11 cellular contexts compared by ENCODE assay signal in genomic region chr13:93794197-93794885, GRCh38.
DNase-seq lines count a peak whose midpoint lies in the region; ATAC-seq, FAIRE-seq and TF ChIP-seq lines count a peak whose summit lies in the region.
"Had no signal": no experiment of that assay in that cellular context is flagged by ENCODE, and none has a peak within 500 bp of the region (broad histone marks: within the 10 kb centered on the region; RNA-seq: fewer than 3 reads in every experiment).

No MANE protein-coding gene starts in this region.

- no peaks in the 10 kb centered on the region for H3K79me2 ChIP-seq in GM12878 (ENCODE audit: control insufficient read depth, insufficient read depth, low read length)

- no peaks in the 10 kb centered on the region for H3K9me3 ChIP-seq in GM12878 (replicated peaks; ENCODE audit: control insufficient read depth, insufficient read depth, low read length)

- H3K4me3 ChIP-seq in GM12878: no peak overlapping the region

- H3K4me2 ChIP-seq in GM12878 (ENCODE audit: control insufficient read depth, insufficient read depth): no peak overlapping the region

- SMC1A ChIA-PET in GM12878 (lab: Charles Lee; ENCODE audit: uncharacterized antibody, unreplicated experiment): no interaction called here

- TF ChIP-seq EP300 in GM12878 (IDR thresholded peaks at IDR 0.05; ENCODE audit: borderline replicate concordance in 1 of 2, control insufficient read depth in 1 of 2, low read depth in 2 of 2, low read length in 2 of 2): no peak; a peak in 1 of 4 replicates

- H3K4me1 ChIP-seq in GM12878 (ENCODE audit: control insufficient read depth, insufficient read depth, low read length): no peaks in the 10 kb centered on the region; the same call in 1 of the 2 replicates

- TF ChIP-seq RAD21 in GM12878 (IDR thresholded peaks at IDR 0.05; ENCODE audit: insufficient read depth, low read depth, low read length): no peak

- H4K20me1 ChIP-seq in GM12878 (ENCODE audit: control insufficient read depth, insufficient read depth): no peaks in the 10 kb centered on the region

- no peak overlapping the region for H3K9ac ChIP-seq in GM12878 (ENCODE audit: control insufficient read depth, insufficient read depth, low read length)

- intact Hi-C loops in GM12878 (cut with micrococcal nuclease; ENCODE audit: unreplicated experiment): no loop called here

- RAD21 ChIA-PET in GM12878 (lab: Charles Lee; ENCODE audit: unreplicated experiment): no interaction called here

- no peak overlapping the region for H3K27ac ChIP-seq in GM12878 (ENCODE audit: control insufficient read depth, insufficient read depth)

- no peak for TF ChIP-seq POLR2A in GM12878 (IDR thresholded peaks at IDR 0.05; ENCODE audit: low read depth, low read length)

- BruUV-seq in GM12878 (replicated peaks; lab: Mats Ljungman, UMichigan): no TSS peak

- CTCF ChIA-PET in GM12878 (lab: Yijun Ruan, JAX): no interaction called here

- POLR2A ChIA-PET in GM12878 (lab: Charles Lee): no interaction called here

- 4% methylated on average over 3 of the region's 3 CpGs for WGBS in GM12878 (ENCODE audit: insufficient coverage, insufficient replicate concordance, low lambda C conversion rate, missing lambda C conversion rate)

- H3K36me3 ChIP-seq in GM12878 (ENCODE audit: control insufficient read depth in 2 of 2, insufficient read depth in 2 of 2, low read length in 1 of 2): no peaks in the 10 kb centered on the region

- ATAC-seq in GM18508 (IDR thresholded peaks at IDR 0.05; ENCODE audit: insufficient read depth, unreplicated experiment) (peak; percentile 71), GM21528 (IDR thresholded peaks at IDR 0.05; ENCODE audit: low FRiP score, unreplicated experiment) (peak; percentile 85), HG03432 (IDR thresholded peaks at IDR 0.05; ENCODE audit: unreplicated experiment) (peak; percentile 89), GM12878 (peak; percentile 90)
- ATAC-seq: stimulated activated memory B cell treated with anti-CD40 and anti-IgM and Interleukin-4, amounts not matched to agents 10 μg/mL and 1 μg/mL and 100 μg/mL, for 72 hours had no signal

- in situ Hi-C loops in GM12878 (cut with MboI): no loop called here

- no peak for DNase-seq in GM12878 (ENCODE audit: low read depth, low spot score)
- no peak for DNase-seq in OCI-M2 (lab: John Stamatoyannopoulos, UW; ENCODE audit: unreplicated experiment)
- no peak for DNase-seq in activated gamma-delta T cell treated with Interleukin-2 at 50 U/mL for 16 hours
- DNase-seq in RCC 7860 (ENCODE audit: low spot score): no peak
- DNase-seq in NCI-H226: no peak
- DNase-seq: activated effector memory CD4-positive, alpha-beta T cell treated with Interleukin-2 at 50 U/mL for 16 hours; naive B cell had no signal

- H2AFZ ChIP-seq in GM12878 (ENCODE audit: control insufficient read depth, low read depth, low read length): no peak overlapping the region

- TF ChIP-seq CTCF in GM12878 (IDR thresholded peaks at IDR 0.05 in 2 of 3, conservative IDR thresholded peaks at IDR 0.05 in 1 of 3; ENCODE audit: control insufficient read depth in 2 of 3, extremely low read depth in 1 of 3, insufficient read depth in 1 of 3, low read depth in 3 of 3, low read length in 3 of 3): no peak

- no peak for FAIRE-seq in GM12878 (lab: Jason Lieb, UNC)
- FAIRE-seq in RCC 7860 (lab: Jason Lieb, UNC): no peak

- H3K27me3 ChIP-seq in GM12878 (replicated peaks in 1 of 2; ENCODE audit: control insufficient read depth in 2 of 2, insufficient read depth in 2 of 2, low read length in 1 of 2): no peaks in the 10 kb centered on the region

TF ChIP-seq in GM12878, 131 proteins besides CTCF, POLR2A, EP300 and RAD21 (continues in another document):
- TF ChIP-seq BCL11A (IDR thresholded peaks at IDR 0.05; ENCODE audit: low read depth, low read length) (peak; percentile 62; the same call in 1 of the 2 replicates), IRF4 (IDR thresholded peaks at IDR 0.05; ENCODE audit: low read depth, low read length) (peak; percentile 67; the same call in 1 of the 2 replicates), NRF1 (conservative IDR thresholded peaks at IDR 0.05; ENCODE audit: low read depth, low read length) (no peak), NFIC (IDR thresholded peaks at IDR 0.05; ENCODE audit: low read depth, low read length) (peak; percentile 57; the same call in 1 of the 2 replicates), ZBTB11 (CRISPR knock-in tag; IDR thresholded peaks at IDR 0.05) (no peak), SMC3 (IDR thresholded peaks at IDR 0.05; ENCODE audit: borderline replicate concordance, low read length) (no peak), NFYA (IDR thresholded peaks at IDR 0.05; ENCODE audit: borderline replicate concordance, low read depth, low read length) (no peak), RUNX3 (IDR thresholded peaks at IDR 0.05; ENCODE audit: low read length) (peak; percentile 90), POU2F2 (IDR thresholded peaks at IDR 0.05; ENCODE audit: borderline replicate concordance, low read depth, low read length) (0 out of 3 replicates have a peak, but pooled peaks have one; percentile 32), SKIL (IDR thresholded peaks at IDR 0.05; ENCODE audit: low read depth, poor library complexity, severe bottlenecking) (peak; percentile 29), MTA2 (IDR thresholded peaks at IDR 0.05; ENCODE audit: low read depth) (0 out of 2 replicates have a peak, but pooled peaks have one; percentile 24), PAX5 (IDR thresholded peaks at IDR 0.05; ENCODE audit: borderline replicate concordance, low read depth, low read length) (0 out of 2 replicates have a peak, but pooled peaks have one; percentile 23), FOXM1 (IDR thresholded peaks at IDR 0.05; ENCODE audit: low read depth, low read length) (peak; percentile 58; the same call in 1 of the 2 replicates)
- TF ChIP-seq, protein P1, sequence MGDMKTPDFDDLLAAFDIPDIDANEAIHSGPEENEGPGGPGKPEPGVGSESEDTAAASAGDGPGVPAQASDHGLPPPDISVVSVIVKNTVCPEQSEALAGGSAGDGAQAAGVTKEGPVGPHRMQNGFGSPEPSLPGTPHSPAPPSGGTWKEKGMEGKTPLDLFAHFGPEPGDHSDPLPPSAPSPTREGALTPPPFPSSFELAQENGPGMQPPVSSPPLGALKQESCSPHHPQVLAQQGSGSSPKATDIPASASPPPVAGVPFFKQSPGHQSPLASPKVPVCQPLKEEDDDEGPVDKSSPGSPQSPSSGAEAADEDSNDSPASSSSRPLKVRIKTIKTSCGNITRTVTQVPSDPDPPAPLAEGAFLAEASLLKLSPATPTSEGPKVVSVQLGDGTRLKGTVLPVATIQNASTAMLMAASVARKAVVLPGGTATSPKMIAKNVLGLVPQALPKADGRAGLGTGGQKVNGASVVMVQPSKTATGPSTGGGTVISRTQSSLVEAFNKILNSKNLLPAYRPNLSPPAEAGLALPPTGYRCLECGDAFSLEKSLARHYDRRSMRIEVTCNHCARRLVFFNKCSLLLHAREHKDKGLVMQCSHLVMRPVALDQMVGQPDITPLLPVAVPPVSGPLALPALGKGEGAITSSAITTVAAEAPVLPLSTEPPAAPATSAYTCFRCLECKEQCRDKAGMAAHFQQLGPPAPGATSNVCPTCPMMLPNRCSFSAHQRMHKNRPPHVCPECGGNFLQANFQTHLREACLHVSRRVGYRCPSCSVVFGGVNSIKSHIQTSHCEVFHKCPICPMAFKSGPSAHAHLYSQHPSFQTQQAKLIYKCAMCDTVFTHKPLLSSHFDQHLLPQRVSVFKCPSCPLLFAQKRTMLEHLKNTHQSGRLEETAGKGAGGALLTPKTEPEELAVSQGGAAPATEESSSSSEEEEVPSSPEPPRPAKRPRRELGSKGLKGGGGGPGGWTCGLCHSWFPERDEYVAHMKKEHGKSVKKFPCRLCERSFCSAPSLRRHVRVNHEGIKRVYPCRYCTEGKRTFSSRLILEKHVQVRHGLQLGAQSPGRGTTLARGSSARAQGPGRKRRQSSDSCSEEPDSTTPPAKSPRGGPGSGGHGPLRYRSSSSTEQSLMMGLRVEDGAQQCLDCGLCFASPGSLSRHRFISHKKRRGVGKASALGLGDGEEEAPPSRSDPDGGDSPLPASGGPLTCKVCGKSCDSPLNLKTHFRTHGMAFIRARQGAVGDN (IDR thresholded peaks at IDR 0.05): no peak
